Comparison of ENCODE assay signal across 10 cellular contexts in the genomic region with DNA sequence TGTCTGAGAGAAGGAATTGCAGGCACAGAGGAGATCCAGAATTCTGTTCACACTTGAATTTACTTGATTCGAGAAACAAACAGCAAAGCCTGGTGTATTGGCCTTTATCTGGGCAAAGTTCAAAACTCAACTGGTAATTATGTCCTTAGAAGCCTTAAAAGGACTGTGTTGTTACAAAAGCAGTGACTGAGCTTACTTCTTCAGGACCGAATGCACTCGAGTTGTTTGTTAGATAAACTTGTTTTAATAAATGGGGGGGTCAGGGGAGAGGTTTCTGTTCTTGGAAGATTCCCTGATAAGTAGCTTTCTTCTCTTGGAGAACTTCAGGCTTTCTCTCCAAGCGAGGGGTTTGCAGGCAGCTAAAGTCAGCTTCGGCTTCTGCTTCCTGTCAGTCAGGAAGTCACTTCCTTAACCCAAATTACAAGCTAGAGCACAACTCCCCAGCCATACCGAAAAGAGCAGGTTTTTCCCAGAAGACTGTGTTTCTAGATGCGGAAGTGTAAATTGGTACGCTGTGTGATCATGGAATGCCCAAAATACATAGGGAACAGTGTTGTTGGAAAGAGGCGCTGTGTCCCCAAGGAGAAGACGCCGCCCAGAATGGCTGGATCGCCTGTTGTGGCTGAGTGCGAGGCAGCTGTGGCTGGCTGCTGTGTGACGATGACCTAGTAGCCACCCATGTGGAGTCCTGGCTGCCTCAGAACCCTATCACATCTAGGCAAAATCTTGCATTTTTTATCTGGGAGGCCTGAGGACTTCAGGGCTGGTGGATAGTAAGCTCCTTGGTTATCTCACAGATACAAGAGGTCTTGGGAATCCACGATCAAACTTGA.
DNase-seq lines count a peak whose midpoint lies in the region; ATAC-seq and TF ChIP-seq lines count a peak whose summit lies in the region.
"Had no signal": no experiment of that assay in that cellular context is flagged by ENCODE, and none has a peak within 500 bp of the region (broad histone marks: within the 10 kb centered on the region; RNA-seq: fewer than 3 reads in every experiment).

No MANE protein-coding gene starts in this region.

- H3K9me3 Mint-ChIP-seq in CD8-positive, alpha-beta memory T cell = no peaks in the 10 kb centered on the region
- no peaks in the 10 kb centered on the region for H3K9me3 Mint-ChIP-seq in activated T-cell treated with anti-CD3 and anti-CD28 coated beads, Interleukin-2, amount 50 U/mL, for 4 hours
- H3K9me3 Mint-ChIP-seq: nephron had no signal

- H3K27me3 Mint-ChIP-seq in CD8-positive, alpha-beta memory T cell = peaks cover 0 to 2% of the 10 kb centered on the region in 2 donors
- no peaks in the 10 kb centered on the region for H3K27me3 Mint-ChIP-seq in activated T-cell treated with anti-CD3 and anti-CD28 coated beads, Interleukin-2, amount 50 U/mL, for 4 hours (ENCODE audit: low read depth)

- H3K36me3 ChIP-seq in CD8-positive, alpha-beta memory T cell (ENCODE audit: insufficient read depth, low read length) = no peaks in the 10 kb centered on the region
- H3K36me3 ChIP-seq in SJCRH30 (no peaks in the 10 kb centered on the region; the same call in 1 of the 2 replicates), cardiac muscle cell (no peaks in the 10 kb centered on the region), Karpas-422 (ENCODE audit: insufficient read depth, low read length) (no peaks in the 10 kb centered on the region)

- no peaks in the 10 kb centered on the region for H3K27me3 ChIP-seq in CD8-positive, alpha-beta memory T cell (ENCODE audit: insufficient read depth, low read length, poor library complexity, severe bottlenecking)
- H3K27me3 ChIP-seq in SJCRH30 (no peaks in the 10 kb centered on the region), cardiac muscle cell (no peaks in the 10 kb centered on the region), Karpas-422 (ENCODE audit: low read length) (no peaks in the 10 kb centered on the region)

- DNase-seq in CD8-positive, alpha-beta memory T cell = no peak
- peak; percentile 42 to 52 for DNase-seq in SJCRH30
- DNase-seq in cardiac muscle cell (ENCODE audit: low read depth in 1 of 2, low spot score in 1 of 2) = peak in 1 of 2 donors; percentile 45
- peak; percentile 64 for DNase-seq in putamen (ENCODE audit: low spot score)
- DNase-seq in Karpas-422 = no peak
- DNase-seq in activated gamma-delta T cell treated with Interleukin-2 at 50 U/mL for 16 hours = no peak
- no peak for DNase-seq in activated T-cell treated with anti-CD3 and anti-CD28 coated beads, Interleukin-2, amount 50 U/mL, for 4 hours
- DNase-seq in omental fat pad (ENCODE audit: low spot score) = no peak
- DNase-seq: stimulated activated naive CD8-positive, alpha-beta T cell treated with anti-CD3 and anti-CD28 coated beads, Interleukin-15, Interleukin-2, amounts not matched to agents 100 U/mL and 50 U/mL, for 24 hours had no signal

- H3K27ac Mint-ChIP-seq in CD8-positive, alpha-beta memory T cell = no peak overlapping the region

- peak overlapping the region in 1 of 7 donors; percentile 27 for H3K4me3 Mint-ChIP-seq in CD8-positive, alpha-beta memory T cell
- H3K4me3 Mint-ChIP-seq in activated T-cell treated with anti-CD3 and anti-CD28 coated beads, Interleukin-2, amount 50 U/mL, for 4 hours = no peak overlapping the region
- H3K4me3 Mint-ChIP-seq: nephron had no signal

- H3K9me2 ChIP-seq in Karpas-422 (replicated peaks; ENCODE audit: insufficient read depth, low read length) = no peaks in the 10 kb centered on the region

- no peaks in the 10 kb centered on the region for H3K36me3 Mint-ChIP-seq in CD8-positive, alpha-beta memory T cell
- no peaks in the 10 kb centered on the region for H3K36me3 Mint-ChIP-seq in activated T-cell treated with anti-CD3 and anti-CD28 coated beads, Interleukin-2, amount 50 U/mL, for 4 hours (ENCODE audit: insufficient read depth)

- POLR2A ChIA-PET in CD8-positive, alpha-beta memory T cell (lab: Charles Lee) = no interaction called here

- CTCF ChIA-PET in CD8-positive, alpha-beta memory T cell (lab: Charles Lee) = interaction anchor here (1.0 to 1.6 kb wide), 2 partner anchors 9 to 14 kb away, joined by 3 to 4 read pairs; no protein-coding TSS in a partner anchor

- peak overlapping the region; percentile 26 for H3K4me3 ChIP-seq in CD8-positive, alpha-beta memory T cell (ENCODE audit: low read length)
- H3K4me3 ChIP-seq in SJCRH30 (no peak overlapping the region; the same call in 1 of the 2 replicates), cardiac muscle cell (no peak overlapping the region), Karpas-422 (ENCODE audit: low read length) (no peak overlapping the region)

- no peaks in the 10 kb centered on the region for H3K9me3 ChIP-seq in CD8-positive, alpha-beta memory T cell (ENCODE audit: low read length)
- H3K9me3 ChIP-seq in SJCRH30 (replicated peaks) (no peaks in the 10 kb centered on the region), cardiac muscle cell (ENCODE audit: low read depth) (no peaks in the 10 kb centered on the region), Karpas-422 (ENCODE audit: low read length) (no peaks in the 10 kb centered on the region)

- no peaks in the 10 kb centered on the region for H3K79me2 ChIP-seq in Karpas-422 (ENCODE audit: low read length)

- no peak overlapping the region for H2AFZ ChIP-seq in Karpas-422 (ENCODE audit: low read length)

- peaks cover 0 to 2% (median 0%) of the 10 kb centered on the region in 3 donors for H3K4me1 Mint-ChIP-seq in CD8-positive, alpha-beta memory T cell
- peaks cover 2% of the 10 kb centered on the region for H3K4me1 Mint-ChIP-seq in activated T-cell treated with anti-CD3 and anti-CD28 coated beads, Interleukin-2, amount 50 U/mL, for 4 hours (ENCODE audit: low read depth)

- peak overlapping the region; percentile 57 for H3K27ac ChIP-seq in CD8-positive, alpha-beta memory T cell (ENCODE audit: low read depth, low read length)
- H3K27ac ChIP-seq in SJCRH30 (peak overlapping the region; percentile 68), cardiac muscle cell (peak overlapping the region; percentile 84), Karpas-422 (ENCODE audit: low read length) (no peak overlapping the region)

- no peak for ATAC-seq in activated T-cell treated with anti-CD3 and anti-CD28 coated beads, Interleukin-2, amount 50 U/mL, for 4 hours
- ATAC-seq in omental fat pad (ENCODE audit: low FRiP score) = no peak
- ATAC-seq: stimulated activated naive CD8-positive, alpha-beta T cell treated with anti-CD3 and anti-CD28 coated beads, Interleukin-15, Interleukin-2, amounts not matched to agents 100 U/mL and 50 U/mL, for 24 hours had no signal

- H3K4me1 ChIP-seq in CD8-positive, alpha-beta memory T cell (ENCODE audit: insufficient read depth, low read length) = peaks cover 12% of the 10 kb centered on the region
- H3K4me1 ChIP-seq in SJCRH30 (peaks cover 65% of the 10 kb centered on the region), cardiac muscle cell (ENCODE audit: low read depth) (peaks cover 86% of the 10 kb centered on the region), Karpas-422 (ENCODE audit: low read length) (no peaks in the 10 kb centered on the region)

- no peak overlapping the region for H3K4me2 ChIP-seq in Karpas-422 (ENCODE audit: low read depth, low read length, poor library complexity, severe bottlenecking)

- TF ChIP-seq CTCF in cardiac muscle cell (IDR thresholded peaks at IDR 0.05; ENCODE audit: low read depth, low read length) = no peak
- no peak for TF ChIP-seq CTCF in omental fat pad (IDR thresholded peaks at IDR 0.05)

- H4K20me1 ChIP-seq in Karpas-422 (ENCODE audit: insufficient read depth, low read depth, low read length) = no peaks in the 10 kb centered on the region

- no peak overlapping the region for H3K9ac ChIP-seq in Karpas-422 (ENCODE audit: low read length)

Comparison
In these comparisons a context has a peak if more than half of its experiments do, and no peak if none do; other contexts are left out.
1. DNase-seq: peak in SJCRH30 (2 of 2) and putamen (single experiment); none in CD8-positive, alpha-beta memory T cell (0 of 5), Karpas-422 (single experiment), activated gamma-delta T cell treated with Interleukin-2 at 50 U/mL for 16 hours (single experiment), activated T-cell treated with anti-CD3 and anti-CD28 coated beads, Interleukin-2, amount 50 U/mL, for 4 hours (single experiment) and omental fat pad (single experiment).